Comparison of ENCODE assay signal across 18 cellular contexts in genomic region chr21:21730524-21730923, GRCh38.
DNase-seq lines count a peak whose midpoint lies in the region; ATAC-seq and TF ChIP-seq lines count a peak whose summit lies in the region.
"Had no signal": no experiment of that assay in that cellular context is flagged by ENCODE, and none has a peak within 500 bp of the region (broad histone marks: within the 10 kb centered on the region; RNA-seq: fewer than 3 reads in every experiment).

No MANE protein-coding gene starts in this region.

- peaks cover 2% of the 10 kb centered on the region for H3K9me3 Mint-ChIP-seq in nephron

- no peak for TF ChIP-seq CTCF in nephron (IDR thresholded peaks at IDR 0.05; ENCODE audit: unreplicated experiment in 3 of 3)

- H3K4me1 Mint-ChIP-seq in nephron, result peaks cover 10% of the 10 kb centered on the region
- H3K4me1 Mint-ChIP-seq: CD14-positive monocyte had no signal

- ATAC-seq in GM18867 (IDR thresholded peaks at IDR 0.05; ENCODE audit: unreplicated experiment) (no peak), HG02970 (IDR thresholded peaks at IDR 0.05; ENCODE audit: low FRiP score, unreplicated experiment) (no peak), GM18502 (IDR thresholded peaks at IDR 0.05; ENCODE audit: poor library complexity, unreplicated experiment) (no peak)
- ATAC-seq: Panc1 had no signal

- DNase-seq in EL, result peak; percentile 13
- DNase-seq in M059J (ENCODE audit: low read depth), result peak; percentile 40
- DNase-seq in fibroblast of gingiva (ENCODE audit: low read depth), result peak; percentile 38
- DNase-seq in NCI-H748 (lab: John Stamatoyannopoulos, UW; ENCODE audit: unreplicated experiment), result no peak
- DNase-seq: AML-193, DMS79, H7, HFFc6, NCI-H1417 treated with DMSO at 0.1 percent for 48 hours, NCI-H2029, NCI-H446 treated with DMSO at 0.1 percent for 48 hours, NCI-H69 had no signal

- no peaks in the 10 kb centered on the region for H3K36me3 Mint-ChIP-seq in nephron (ENCODE audit: low read depth)
- H3K36me3 Mint-ChIP-seq: CD14-positive monocyte had no signal

- peak overlapping the region in 2 of 3 experiments; percentile 51 to 81 for H3K27ac Mint-ChIP-seq in nephron
- H3K27ac Mint-ChIP-seq: CD14-positive monocyte, HFFc6 had no signal

- no peak overlapping the region for H3K4me3 Mint-ChIP-seq in nephron
- H3K4me3 Mint-ChIP-seq: CD14-positive monocyte, HFFc6 had no signal

- no peaks in the 10 kb centered on the region for H3K27me3 Mint-ChIP-seq in nephron (ENCODE audit: low read depth)
